In the genomic region with DNA sequence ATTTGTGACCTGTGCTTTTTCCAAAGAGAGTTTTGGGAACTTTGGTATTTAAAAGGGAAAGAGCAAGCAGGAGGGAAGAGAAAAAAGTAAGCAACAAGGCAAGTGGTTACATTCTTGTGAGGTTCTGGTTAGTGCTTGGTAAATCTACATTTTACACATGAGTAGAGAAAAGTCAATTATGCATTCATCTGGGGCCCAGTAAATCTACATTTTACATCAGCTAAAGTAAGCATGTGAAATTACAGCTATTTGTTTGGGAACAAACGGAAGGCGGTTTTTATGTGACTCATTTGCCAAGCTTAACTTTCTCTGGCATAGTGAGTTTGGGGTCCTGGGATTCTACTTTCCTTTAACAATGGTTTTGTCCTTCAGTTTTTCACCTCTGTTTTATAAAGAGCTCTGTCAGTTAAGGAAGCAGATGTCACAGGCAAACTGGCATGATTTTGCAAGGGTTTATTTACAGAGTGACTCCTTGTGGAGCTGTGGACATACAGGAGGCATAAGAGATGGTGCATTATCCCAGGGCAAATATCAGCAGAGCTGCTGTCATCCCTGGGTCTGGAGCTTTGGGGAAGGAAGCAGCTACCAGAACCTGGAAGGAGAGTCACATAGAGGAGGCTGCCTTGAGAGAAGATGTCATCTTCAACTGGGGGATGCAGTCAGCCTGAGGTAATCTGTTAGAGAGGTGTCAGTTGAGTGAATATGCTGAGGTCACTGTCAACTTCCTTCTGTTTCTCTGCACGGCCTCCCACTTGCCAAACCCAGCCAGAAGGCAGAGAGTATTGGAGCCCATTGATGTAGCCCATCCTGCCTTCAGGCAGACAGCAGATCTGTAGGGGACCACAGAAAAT, we compare ENCODE assay signal across 14 cellular contexts.
DNase-seq lines count a peak whose midpoint lies in the region; ATAC-seq and TF ChIP-seq lines count a peak whose summit lies in the region.
"Had no signal": no experiment of that assay in that cellular context is flagged by ENCODE, and none has a peak within 500 bp of the region (broad histone marks: within the 10 kb centered on the region; RNA-seq: fewer than 3 reads in every experiment).

No MANE protein-coding gene starts in this region.

- ATAC-seq in natural killer cell: peak; percentile 76 to 88 (median 87)
- ATAC-seq: body of pancreas, Panc1 had no signal

- POLR2A ChIA-PET in MCF 10A (lab: Yijun Ruan, JAX): interaction anchor here (0.9 to 1.1 kb wide), 2 partner anchors 10 to 122 kb away, joined by 3 to 4 read pairs; no protein-coding TSS in a partner anchor

- no peaks in the 10 kb centered on the region for H3K27me3 Mint-ChIP-seq in natural killer cell (ENCODE audit: low read depth in 2 of 2)
- no peaks in the 10 kb centered on the region for H3K27me3 Mint-ChIP-seq in MCF 10A (ENCODE audit: insufficient read depth, unreplicated experiment)

- H3K4me3 Mint-ChIP-seq in natural killer cell: peak overlapping the region; percentile 1
- H3K4me3 Mint-ChIP-seq in MCF 10A (ENCODE audit: unreplicated experiment): no peak overlapping the region

- DNase-seq in DMS53 (lab: John Stamatoyannopoulos, UW): peak; percentile 93
- peak; percentile 59 for DNase-seq in NCI-H1694 (lab: John Stamatoyannopoulos, UW)
- DNase-seq in astrocyte of the hippocampus (ENCODE audit: low read depth, low spot score): peak; percentile 60
- no peak for DNase-seq in natural killer cell
- no peak for DNase-seq in GM13977 (ENCODE audit: low spot score)
- no peak for DNase-seq in stimulated activated CD4-positive, alpha-beta T cell treated with anti-CD3 and anti-CD28 coated beads, Interleukin-2, amount 100 ng/mL, for 48 hours
- no peak for DNase-seq in MCF 10A (ENCODE audit: unreplicated experiment)
- DNase-seq in NCI-H146 (lab: John Stamatoyannopoulos, UW): no peak
- DNase-seq: activated T-cell treated with anti-CD3 and anti-CD28 coated beads for 4 hours, body of pancreas, midbrain, retina, substantia nigra had no signal

- CTCF ChIA-PET in MCF 10A (lab: Yijun Ruan, JAX): interaction anchor here (1.0 kb wide), 1 partner anchor 11 kb away, joined by 6 read pairs; no protein-coding TSS in a partner anchor

- no peak for TF ChIP-seq CTCF in natural killer cell (IDR thresholded peaks at IDR 0.05)
- no peak for TF ChIP-seq CTCF in GM13977 (IDR thresholded peaks at IDR 0.05; ENCODE audit: extremely low read depth, insufficient read depth, missing control alignments)
- TF ChIP-seq CTCF in MCF 10A (IDR thresholded peaks at IDR 0.05; ENCODE audit: unreplicated experiment): no peak

- BruUV-seq in MCF 10A (replicated peaks; lab: Mats Ljungman, UMichigan): no TSS peak

- H3K9me3 Mint-ChIP-seq in natural killer cell: no peaks in the 10 kb centered on the region
- no peaks in the 10 kb centered on the region for H3K9me3 Mint-ChIP-seq in MCF 10A (ENCODE audit: unreplicated experiment)

- peaks cover 38 to 41% of the 10 kb centered on the region in 2 donors for H3K4me1 Mint-ChIP-seq in natural killer cell
- peaks cover 11% of the 10 kb centered on the region for H3K4me1 Mint-ChIP-seq in MCF 10A (ENCODE audit: insufficient read depth, unreplicated experiment)

- intact Hi-C loops in natural killer cell (cut with micrococcal nuclease): no loop called here
- intact Hi-C loops in MCF 10A (cut with micrococcal nuclease): no loop called here

- no peaks in the 10 kb centered on the region for H3K36me3 Mint-ChIP-seq in natural killer cell
- no peaks in the 10 kb centered on the region for H3K36me3 Mint-ChIP-seq in MCF 10A (ENCODE audit: insufficient read depth, unreplicated experiment)

- peak overlapping the region; percentile 55 to 74 for H3K27ac Mint-ChIP-seq in natural killer cell
- no peak overlapping the region for H3K27ac Mint-ChIP-seq in MCF 10A (ENCODE audit: low read depth, unreplicated experiment)

- in situ Hi-C loops in GM13977 (cut with MboI; ENCODE audit: low pct_unique_long_range_greater_than_20kb, low sequenced_read_pairs, unreplicated experiment): no loop called here

Comparison
In these comparisons a context has a peak if more than half of its experiments do, and no peak if none do; other contexts are left out.
1. DNase-seq: peak in DMS53 (single experiment), NCI-H1694 (single experiment) and astrocyte of the hippocampus (single experiment); none in natural killer cell (single experiment), GM13977 (single experiment), stimulated activated CD4-positive, alpha-beta T cell treated with anti-CD3 and anti-CD28 coated beads, Interleukin-2, amount 100 ng/mL, for 48 hours (0 of 2), MCF 10A (single experiment) and NCI-H146 (single experiment).